In genomic region chr14:100256339-100256895, GRCh38 we compare ENCODE assay signal across 11 cellular contexts. TPM values are rescaled to one million over a fixed set of nuclear protein-coding genes. Genes with fewer than 3 reads are reported as not detected.
A peak's percentile ranks its signal among the peaks of the same experiment; 100 is the strongest.
DNase-seq lines count a peak whose midpoint lies in the region; ATAC-seq and TF ChIP-seq lines count a peak whose summit lies in the region.
"Had no signal": no experiment of that assay in that cellular context is flagged by ENCODE, and none has a peak within 500 bp of the region (broad histone marks: within the 10 kb centered on the region; RNA-seq: fewer than 3 reads in every experiment).

No MANE protein-coding gene starts in this region.

- ATAC-seq in GM18870 (IDR thresholded peaks at IDR 0.05; ENCODE audit: unreplicated experiment) (peak; percentile 63), GM21723 (IDR thresholded peaks at IDR 0.05; ENCODE audit: unreplicated experiment) (peak; percentile 74), HG03565 (IDR thresholded peaks at IDR 0.05; ENCODE audit: unreplicated experiment) (peak; percentile 55), naive B cell (ENCODE audit: low read depth in 2 of 2) (peak; percentile 93 to 96)

- H3K27ac Mint-ChIP-seq in naive B cell (peak overlapping the region in 4 of 6 donors; percentile 31 to 86 (median 78)), Calu3 (ENCODE audit: unreplicated experiment) (no peak overlapping the region)

- H3K27me3 Mint-ChIP-seq in naive B cell (no peaks in the 10 kb centered on the region), Calu3 (ENCODE audit: unreplicated experiment) (no peaks in the 10 kb centered on the region)

- TF ChIP-seq CTCF in tibial artery (IDR thresholded peaks at IDR 0.05) (no peak), Calu3 (IDR thresholded peaks at IDR 0.05; ENCODE audit: unreplicated experiment) (no peak)

- H3K9me3 ChIP-seq in tibial artery: no peaks in the 10 kb centered on the region
- H3K9me3 ChIP-seq: SK-N-SH had no signal

- no peak overlapping the region for H3K4me3 ChIP-seq in tibial artery

- H3K4me1 Mint-ChIP-seq in naive B cell (peaks cover 62 to 84% (median 82%) of the 10 kb centered on the region in 3 donors), Calu3 (ENCODE audit: low read depth, unreplicated experiment) (peaks cover 36% of the 10 kb centered on the region)

- intact Hi-C loops in tibial artery (cut with DNase I; ENCODE audit: low total_unique reads) (no loop called here), Calu3 (cut with micrococcal nuclease; ENCODE audit: unreplicated experiment) (no loop called here)

- no peaks in the 10 kb centered on the region for H3K36me3 Mint-ChIP-seq in naive B cell
- H3K36me3 Mint-ChIP-seq in Calu3 (ENCODE audit: insufficient read depth, unreplicated experiment): peaks cover 11% of the 10 kb centered on the region

- H3K27me3 ChIP-seq in tibial artery: no peaks in the 10 kb centered on the region

- peaks cover 0 to 11% (median 2%) of the 10 kb centered on the region in 7 donors for H3K9me3 Mint-ChIP-seq in naive B cell
- no peaks in the 10 kb centered on the region for H3K9me3 Mint-ChIP-seq in Calu3 (ENCODE audit: low read depth, unreplicated experiment)

- CTCF ChIA-PET in Calu3 (lab: Charles Lee): no interaction called here

- H3K4me3 Mint-ChIP-seq in naive B cell (peak overlapping the region in 7 of 8 donors; percentile 4 to 78 (median 45)), Calu3 (ENCODE audit: low read depth, unreplicated experiment) (no peak overlapping the region)

- DNase-seq in naive B cell: peak; percentile 54
- DNase-seq in tibial artery: no peak
- DNase-seq in T-helper 2 cell: no peak
- DNase-seq in activated CD4-positive, alpha-beta T cell treated with anti-CD3 and anti-CD28 coated beads, Interleukin-2, amount 50 U/mL, for 48 hours: no peak
- no peak for DNase-seq in Calu3
- DNase-seq: dermis blood vessel endothelial cell, NCI-H187, SK-N-SH had no signal

- H3K27ac ChIP-seq in tibial artery: no peak overlapping the region

- H3K36me3 ChIP-seq in tibial artery: no peaks in the 10 kb centered on the region

- no TSS peak for BruUV-seq in Calu3 (replicated peaks; lab: Mats Ljungman, UMichigan)

- H3K4me1 ChIP-seq in tibial artery: peaks cover 0 to 82% (median 28%) of the 10 kb centered on the region in 4 donors

RNA-seq across cellular contexts. Expression of gene YY1, which starts 17.5 kb away (rescaled TPM):
- polyA plus RNA-seq in naive B cell (ENCODE audit: low read depth in 6 of 6): 10 to 100 TPM; 12.7 to 25.0 (median 18.7) TPM
- 99.0 and 100.0 TPM in 2 replicates for total RNA-seq in Calu3 (2022)

RNA-seq across cellular contexts. Expression of gene SLC25A29, which starts 49.8 kb away (rescaled TPM):
- 10 to 100 TPM in 1 of 6 donors, 1 to 10 TPM in 5; 1.8 to 13.3 (median 3.3) TPM for polyA plus RNA-seq in naive B cell (ENCODE audit: low read depth in 6 of 6)
- 68.4 and 80.1 TPM in 2 replicates for total RNA-seq in Calu3 (2022)
